Comparison of ENCODE assay signal across 20 cellular contexts in the genomic region with DNA sequence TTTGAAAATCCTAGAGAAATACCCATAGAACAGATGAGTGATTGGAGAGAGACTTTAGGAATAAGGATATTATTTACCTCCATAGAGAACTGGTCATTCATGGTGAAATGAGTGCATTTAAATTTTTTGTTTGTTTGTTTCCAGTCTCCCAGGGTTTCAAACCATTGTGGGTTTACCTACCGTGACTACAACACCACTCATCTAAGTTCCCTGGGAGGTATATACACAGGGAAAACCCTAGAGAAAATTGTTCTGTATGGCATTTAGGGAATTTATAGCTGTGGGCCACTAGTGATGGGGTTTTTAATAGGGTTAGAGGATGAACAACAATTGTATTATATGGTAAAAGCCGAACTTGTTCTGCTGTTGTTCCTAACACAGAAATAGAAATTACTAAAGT.
"Had no signal": no experiment of that assay in that cellular context is flagged by ENCODE, and none has a peak within 500 bp of the region (broad histone marks: within the 10 kb centered on the region; RNA-seq: fewer than 3 reads in every experiment).

No MANE protein-coding gene starts in this region.

- DNase-seq: activated CD4-positive, alpha-beta T cell treated with anti-CD3 and anti-CD28 coated beads for 4 hours; activated CD4-positive, alpha-beta T cell treated with anti-CD3 and anti-CD28 coated beads, Interleukin-2, amount 50 U/mL, for 4 hours; activated effector memory CD4-positive, alpha-beta T cell treated with anti-CD3 and anti-CD28 coated beads, Interleukin-2, amount 50 U/mL, for 16 hours; activated naive CD4-positive, alpha-beta T cell treated with anti-CD3 and anti-CD28 coated beads, Interleukin-2, amount 10 ng/mL, durations not matched to agents 7 days and 5 days; amniotic stem cell; body of pancreas; cortex of kidney; effector memory CD8-positive, alpha-beta T cell; foreskin fibroblast; islet precursor cell; left colon; naive thymus-derived CD4-positive, alpha-beta T cell; ovary; sigmoid colon; small intestine; stimulated activated CD4-positive, alpha-beta T cell treated with anti-CD3 and anti-CD28 coated beads, Interleukin-4, amount 100 ng/mL, for 24 hours; T-helper 1 cell; uterus had no signal

- H3K27ac ChIP-seq: body of pancreas, ovary, thoracic aorta had no signal

- H3K9me3 ChIP-seq: body of pancreas, ovary, prostate gland, sigmoid colon, thoracic aorta, uterus had no signal

- H3K4me3 ChIP-seq: body of pancreas, ovary, prostate gland, sigmoid colon, thoracic aorta, uterus had no signal

- H3K27me3 ChIP-seq: body of pancreas, ovary, sigmoid colon, uterus had no signal

- H3K36me3 ChIP-seq: ovary, prostate gland, thoracic aorta, uterus had no signal

- H3K4me1 ChIP-seq: body of pancreas, prostate gland had no signal
